ENCODE assay signal across 1 cellular context in genomic region chr6:157019733-157020132, GRCh38.
TF ChIP-seq lines count a peak whose summit lies in the region.

No MANE protein-coding gene starts in this region.

TF ChIP-seq in GM12878, 131 proteins besides CTCF, POLR2A, EP300 and RAD21 (continued from another document):
- TF ChIP-seq ZBTB4 (CRISPR knock-in tag; IDR thresholded peaks at IDR 0.05) = no peak
- no peak for TF ChIP-seq ELK1 (IDR thresholded peaks at IDR 0.05; ENCODE audit: low read depth, low read length)
- no peak for TF ChIP-seq NR2F1 (conservative IDR thresholded peaks at IDR 0.05)
- no peak for TF ChIP-seq ZNF217 (IDR thresholded peaks at IDR 0.05)
- TF ChIP-seq RELA (IDR thresholded peaks at IDR 0.05; ENCODE audit: borderline replicate concordance, partially characterized antibody) = no peak
- no peak for TF ChIP-seq NR2C2 (IDR thresholded peaks at IDR 0.05; ENCODE audit: borderline replicate concordance, control insufficient read depth, insufficient read length, low read depth)
- peak; percentile 8 to 29; a peak in 2 of 4 replicates for TF ChIP-seq IKZF2 (IDR thresholded peaks at IDR 0.05)
- TF ChIP-seq STAT3 (IDR thresholded peaks at IDR 0.05; ENCODE audit: low read depth, low read length) = no peak
- TF ChIP-seq CUX1 (IDR thresholded peaks at IDR 0.05; ENCODE audit: insufficient replicate concordance, low read depth, low read length) = no peak
- TF ChIP-seq MLLT1 (IDR thresholded peaks at IDR 0.05) = peak; percentile 56
- no peak for TF ChIP-seq TCF3 (IDR thresholded peaks at IDR 0.05; ENCODE audit: borderline replicate concordance, insufficient read depth, low read depth, low read length)
- no peak for TF ChIP-seq BCL3 (IDR thresholded peaks at IDR 0.05; ENCODE audit: borderline replicate concordance, insufficient read depth, low read depth, low read length, poor library complexity, severe bottlenecking)
- TF ChIP-seq CBFB (IDR thresholded peaks at IDR 0.05; ENCODE audit: low read depth) = no peak
- no peak for TF ChIP-seq E2F8 (IDR thresholded peaks at IDR 0.05; ENCODE audit: low read depth, partially characterized antibody)
- 0 out of 2 replicates have a peak, but pooled peaks have one; percentile 34 for TF ChIP-seq YY1 (IDR thresholded peaks at IDR 0.05; ENCODE audit: low read depth, low read length)
- no peak for TF ChIP-seq BCL11A (IDR thresholded peaks at IDR 0.05; ENCODE audit: low read depth, low read length)
- no peak for TF ChIP-seq SMAD5 (IDR thresholded peaks at IDR 0.05; ENCODE audit: low read depth)
- TF ChIP-seq ESRRA (IDR thresholded peaks at IDR 0.05; ENCODE audit: low read length) = no peak
- TF ChIP-seq TARDBP (IDR thresholded peaks at IDR 0.05; ENCODE audit: borderline replicate concordance) = no peak
TF ChIP-seq in GM12878: peak in this region for 7.
